ENCODE assay signal across 10 cellular contexts in genomic region chr10:77524300-77524711, GRCh38.
A peak's percentile ranks its signal among the peaks of the same experiment; 100 is the strongest.
DNase-seq lines count a peak whose midpoint lies in the region; ATAC-seq and TF ChIP-seq lines count a peak whose summit lies in the region.
"Had no signal": no experiment of that assay in that cellular context is flagged by ENCODE, and none has a peak within 500 bp of the region (broad histone marks: within the 10 kb centered on the region; RNA-seq: fewer than 3 reads in every experiment).

No MANE protein-coding gene starts in this region.

- H4K20me1 ChIP-seq in BLaER1 = no peaks in the 10 kb centered on the region

- peak overlapping the region; percentile 8; the same call in 1 of the 2 replicates for H3K9ac ChIP-seq in BLaER1

- no peak overlapping the region for H3K4me3 Mint-ChIP-seq in activated CD8-positive, alpha-beta memory T cell treated with anti-CD3 and anti-CD28 coated beads, Interleukin-2, amount 10 ng/mL, durations not matched to agents 7 days and 5 days
- H3K4me3 Mint-ChIP-seq: CD4-positive, alpha-beta memory T cell; naive thymus-derived CD4-positive, alpha-beta T cell had no signal

- TF ChIP-seq CTCF in Panc1 (IDR thresholded peaks at IDR 0.05) (no peak), fibroblast of mammary gland (conservative IDR thresholded peaks at IDR 0.05; ENCODE audit: control insufficient read depth, insufficient read depth, low read depth, low read length) (no peak)

- H3K4me1 Mint-ChIP-seq in activated CD8-positive, alpha-beta memory T cell treated with anti-CD3 and anti-CD28 coated beads, Interleukin-2, amount 10 ng/mL, durations not matched to agents 7 days and 5 days = no peaks in the 10 kb centered on the region
- H3K4me1 Mint-ChIP-seq: CD4-positive, alpha-beta memory T cell; naive thymus-derived CD4-positive, alpha-beta T cell had no signal

- POLR2A ChIA-PET in Panc1 (lab: Charles Lee) = no interaction called here

- H3K9me3 ChIP-seq in BLaER1 (no peaks in the 10 kb centered on the region), Panc1 (ENCODE audit: control insufficient read depth, insufficient read depth, low read depth, low read length) (no peaks in the 10 kb centered on the region)

- DNase-seq in Panc1 (ENCODE audit: low read depth, low spot score) (no peak), fibroblast of mammary gland (ENCODE audit: low read depth) (peak; percentile 68), sciatic nerve (ENCODE audit: low spot score) (no peak), dermis blood vessel endothelial cell (no peak)
- no peak for DNase-seq in activated CD8-positive, alpha-beta memory T cell treated with anti-CD3 and anti-CD28 coated beads, Interleukin-2, amount 10 ng/mL, durations not matched to agents 7 days and 5 days
- DNase-seq: CD4-positive, alpha-beta memory T cell; naive thymus-derived CD4-positive, alpha-beta T cell had no signal

- H3K9me3 Mint-ChIP-seq in activated CD8-positive, alpha-beta memory T cell treated with anti-CD3 and anti-CD28 coated beads, Interleukin-2, amount 10 ng/mL, durations not matched to agents 7 days and 5 days (ENCODE audit: low read depth) = no peaks in the 10 kb centered on the region

- H3K4me2 ChIP-seq in BLaER1 = peak overlapping the region; percentile 76

- H3K27me3 ChIP-seq in BLaER1 = no peaks in the 10 kb centered on the region
- H3K27me3 ChIP-seq in Panc1 (ENCODE audit: control insufficient read depth, insufficient read depth, low read length) = no peaks in the 10 kb centered on the region

- in situ Hi-C loops in Panc1 (cut with HindIII; ENCODE audit: low pct_unique_long_range_greater_than_20kb, low sequenced_read_pairs) = no loop called here

- H3K4me1 ChIP-seq in BLaER1 = peaks cover 83% of the 10 kb centered on the region
- H3K4me1 ChIP-seq in Panc1 (ENCODE audit: control insufficient read depth, insufficient read depth, low read length) = peaks cover 47% of the 10 kb centered on the region

- intact Hi-C loops in Panc1 (cut with micrococcal nuclease; ENCODE audit: unreplicated experiment) = no loop called here
- intact Hi-C loops in sciatic nerve (cut with DNase I) = no loop called here

- H3K36me3 Mint-ChIP-seq in activated CD8-positive, alpha-beta memory T cell treated with anti-CD3 and anti-CD28 coated beads, Interleukin-2, amount 10 ng/mL, durations not matched to agents 7 days and 5 days = no peaks in the 10 kb centered on the region
- H3K36me3 Mint-ChIP-seq: CD4-positive, alpha-beta memory T cell had no signal

- peaks cover 12% of the 10 kb centered on the region for H3K27me3 Mint-ChIP-seq in activated CD8-positive, alpha-beta memory T cell treated with anti-CD3 and anti-CD28 coated beads, Interleukin-2, amount 10 ng/mL, durations not matched to agents 7 days and 5 days

- no peak overlapping the region; the same call in 1 of the 2 replicates for H3K4me3 ChIP-seq in BLaER1
- no peak overlapping the region for H3K4me3 ChIP-seq in Panc1 (ENCODE audit: low read depth in 2 of 2, low read length in 2 of 2)
- no peak overlapping the region for H3K4me3 ChIP-seq in fibroblast of mammary gland (ENCODE audit: control insufficient read depth, low read depth, low read length)

- ATAC-seq in Panc1 = no peak
- peak; percentile 79 for ATAC-seq in sciatic nerve
- ATAC-seq in HG03571 (IDR thresholded peaks at IDR 0.05; ENCODE audit: unreplicated experiment) = no peak
- no peak for ATAC-seq in activated CD8-positive, alpha-beta memory T cell treated with anti-CD3 and anti-CD28 coated beads, Interleukin-2, amount 10 ng/mL, durations not matched to agents 7 days and 5 days
- no peak for ATAC-seq in HG02973 (IDR thresholded peaks at IDR 0.05; ENCODE audit: unreplicated experiment)
- ATAC-seq: naive thymus-derived CD4-positive, alpha-beta T cell had no signal

- no peak overlapping the region for H3K27ac Mint-ChIP-seq in activated CD8-positive, alpha-beta memory T cell treated with anti-CD3 and anti-CD28 coated beads, Interleukin-2, amount 10 ng/mL, durations not matched to agents 7 days and 5 days
- H3K27ac Mint-ChIP-seq: CD4-positive, alpha-beta memory T cell; naive thymus-derived CD4-positive, alpha-beta T cell had no signal

- CTCF ChIA-PET in Panc1 (lab: Charles Lee) = interaction anchor here (0.8 to 0.9 kb wide), 2 partner anchors 9 to 18 kb away, joined by 3 to 9 read pairs; no protein-coding TSS in a partner anchor
- CTCF ChIA-PET in activated CD8-positive, alpha-beta memory T cell treated with anti-CD3 and anti-CD28 coated beads, Interleukin-2, amount 10 ng/mL, durations not matched to agents 7 days and 5 days (lab: Charles Lee) = no interaction called here

- no peaks in the 10 kb centered on the region for H3K36me3 ChIP-seq in BLaER1
- H3K36me3 ChIP-seq in Panc1 (ENCODE audit: control insufficient read depth, insufficient read depth, low read length) = no peaks in the 10 kb centered on the region

- no TSS peak for BruUV-seq in Panc1 (replicated peaks; lab: Mats Ljungman, UMichigan)

- H3K27ac ChIP-seq in BLaER1 = peak overlapping the region; percentile 33; the same call in 1 of the 2 replicates
- H3K27ac ChIP-seq in Panc1 (ENCODE audit: low read length) = peak overlapping the region; percentile 66
